ENCODE assay signal across 1 cellular context in genomic region chr18:2244641-2245040, GRCh38.
TF ChIP-seq lines count a peak whose summit lies in the region.

No MANE protein-coding gene starts in this region.

TF ChIP-seq in K562, 482 proteins besides CTCF, POLR2A, EP300 and RAD21 (continued from another document):
- no peak for TF ChIP-seq ZNF696 (CRISPR knock-in tag; conservative IDR thresholded peaks at IDR 0.05)
- no peak for TF ChIP-seq ZFP36 (IDR thresholded peaks at IDR 0.05; ENCODE audit: low read depth, low read length, partially characterized antibody)
- TF ChIP-seq IRF2 (CRISPR knock-in tag; IDR thresholded peaks at IDR 0.05): no peak
- 0 out of 2 replicates have a peak, but pooled peaks have one; percentile 31 for TF ChIP-seq ETV1 (tag; conservative IDR thresholded peaks at IDR 0.05; ENCODE audit: low read depth)
- no peak for TF ChIP-seq RBM22 (IDR thresholded peaks at IDR 0.05; ENCODE audit: low read depth, low read length, poor library complexity, severe bottlenecking)
- TF ChIP-seq KHSRP (IDR thresholded peaks at IDR 0.05): no peak
- TF ChIP-seq, protein P1, sequence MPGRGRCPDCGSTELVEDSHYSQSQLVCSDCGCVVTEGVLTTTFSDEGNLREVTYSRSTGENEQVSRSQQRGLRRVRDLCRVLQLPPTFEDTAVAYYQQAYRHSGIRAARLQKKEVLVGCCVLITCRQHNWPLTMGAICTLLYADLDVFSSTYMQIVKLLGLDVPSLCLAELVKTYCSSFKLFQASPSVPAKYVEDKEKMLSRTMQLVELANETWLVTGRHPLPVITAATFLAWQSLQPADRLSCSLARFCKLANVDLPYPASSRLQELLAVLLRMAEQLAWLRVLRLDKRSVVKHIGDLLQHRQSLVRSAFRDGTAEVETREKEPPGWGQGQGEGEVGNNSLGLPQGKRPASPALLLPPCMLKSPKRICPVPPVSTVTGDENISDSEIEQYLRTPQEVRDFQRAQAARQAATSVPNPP (IDR thresholded peaks at IDR 0.05; ENCODE audit: borderline replicate concordance, insufficient read depth, insufficient read length): no peak
- TF ChIP-seq ZNF280A (IDR thresholded peaks at IDR 0.05; ENCODE audit: low read depth, partially characterized antibody): no peak
- no peak for TF ChIP-seq MXI1 (IDR thresholded peaks at IDR 0.05; ENCODE audit: low read depth, low read length)
- TF ChIP-seq MAZ (CRISPR knock-in tag; conservative IDR thresholded peaks at IDR 0.05 in 1 of 2, IDR thresholded peaks at IDR 0.05 in 1 of 2): peak in 1 of 2 experiments; percentile 17; a peak in 1 of 4 replicates
- TF ChIP-seq PBX2 (CRISPR knock-in tag; IDR thresholded peaks at IDR 0.05; ENCODE audit: low read depth): no peak
- no peak for TF ChIP-seq PBX2 (tag; conservative IDR thresholded peaks at IDR 0.05; ENCODE audit: low read depth)
- TF ChIP-seq KDM5B (IDR thresholded peaks at IDR 0.05; ENCODE audit: insufficient replicate concordance, low read depth, low read length): no peak
- TF ChIP-seq ZBTB5 (IDR thresholded peaks at IDR 0.05): no peak
- no peak for TF ChIP-seq ETV5 (CRISPR knock-in tag; IDR thresholded peaks at IDR 0.05; ENCODE audit: low read depth)
- no peak for TF ChIP-seq IFI16 (CRISPR knock-in tag; IDR thresholded peaks at IDR 0.05)
- TF ChIP-seq GATA2 (CRISPR knock-in tag; IDR thresholded peaks at IDR 0.05): peak; percentile 36; the same call in 1 of the 2 replicates
- TF ChIP-seq HEY1 (CRISPR knock-in tag; IDR thresholded peaks at IDR 0.05; ENCODE audit: borderline replicate concordance): no peak
- no peak for TF ChIP-seq HDAC1 (IDR thresholded peaks at IDR 0.05)
- no peak for TF ChIP-seq EP400 (IDR thresholded peaks at IDR 0.05)
- TF ChIP-seq, protein P2, sequence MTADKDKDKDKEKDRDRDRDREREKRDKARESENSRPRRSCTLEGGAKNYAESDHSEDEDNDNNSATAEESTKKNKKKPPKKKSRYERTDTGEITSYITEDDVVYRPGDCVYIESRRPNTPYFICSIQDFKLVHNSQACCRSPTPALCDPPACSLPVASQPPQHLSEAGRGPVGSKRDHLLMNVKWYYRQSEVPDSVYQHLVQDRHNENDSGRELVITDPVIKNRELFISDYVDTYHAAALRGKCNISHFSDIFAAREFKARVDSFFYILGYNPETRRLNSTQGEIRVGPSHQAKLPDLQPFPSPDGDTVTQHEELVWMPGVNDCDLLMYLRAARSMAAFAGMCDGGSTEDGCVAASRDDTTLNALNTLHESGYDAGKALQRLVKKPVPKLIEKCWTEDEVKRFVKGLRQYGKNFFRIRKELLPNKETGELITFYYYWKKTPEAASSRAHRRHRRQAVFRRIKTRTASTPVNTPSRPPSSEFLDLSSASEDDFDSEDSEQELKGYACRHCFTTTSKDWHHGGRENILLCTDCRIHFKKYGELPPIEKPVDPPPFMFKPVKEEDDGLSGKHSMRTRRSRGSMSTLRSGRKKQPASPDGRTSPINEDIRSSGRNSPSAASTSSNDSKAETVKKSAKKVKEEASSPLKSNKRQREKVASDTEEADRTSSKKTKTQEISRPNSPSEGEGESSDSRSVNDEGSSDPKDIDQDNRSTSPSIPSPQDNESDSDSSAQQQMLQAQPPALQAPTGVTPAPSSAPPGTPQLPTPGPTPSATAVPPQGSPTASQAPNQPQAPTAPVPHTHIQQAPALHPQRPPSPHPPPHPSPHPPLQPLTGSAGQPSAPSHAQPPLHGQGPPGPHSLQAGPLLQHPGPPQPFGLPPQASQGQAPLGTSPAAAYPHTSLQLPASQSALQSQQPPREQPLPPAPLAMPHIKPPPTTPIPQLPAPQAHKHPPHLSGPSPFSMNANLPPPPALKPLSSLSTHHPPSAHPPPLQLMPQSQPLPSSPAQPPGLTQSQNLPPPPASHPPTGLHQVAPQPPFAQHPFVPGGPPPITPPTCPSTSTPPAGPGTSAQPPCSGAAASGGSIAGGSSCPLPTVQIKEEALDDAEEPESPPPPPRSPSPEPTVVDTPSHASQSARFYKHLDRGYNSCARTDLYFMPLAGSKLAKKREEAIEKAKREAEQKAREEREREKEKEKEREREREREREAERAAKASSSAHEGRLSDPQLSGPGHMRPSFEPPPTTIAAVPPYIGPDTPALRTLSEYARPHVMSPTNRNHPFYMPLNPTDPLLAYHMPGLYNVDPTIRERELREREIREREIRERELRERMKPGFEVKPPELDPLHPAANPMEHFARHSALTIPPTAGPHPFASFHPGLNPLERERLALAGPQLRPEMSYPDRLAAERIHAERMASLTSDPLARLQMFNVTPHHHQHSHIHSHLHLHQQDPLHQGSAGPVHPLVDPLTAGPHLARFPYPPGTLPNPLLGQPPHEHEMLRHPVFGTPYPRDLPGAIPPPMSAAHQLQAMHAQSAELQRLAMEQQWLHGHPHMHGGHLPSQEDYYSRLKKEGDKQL (CRISPR knock-in tag; IDR thresholded peaks at IDR 0.05; ENCODE audit: borderline replicate concordance): no peak
- no peak for TF ChIP-seq MEF2D (tag; conservative IDR thresholded peaks at IDR 0.05; ENCODE audit: low read depth)
- TF ChIP-seq NFE2 (IDR thresholded peaks at IDR 0.05; ENCODE audit: low read depth): no peak
- TF ChIP-seq HDAC2 (IDR thresholded peaks at IDR 0.05): no peak
- TF ChIP-seq DPF2 (IDR thresholded peaks at IDR 0.05): 0 out of 2 replicates have a peak, but pooled peaks have one; percentile 17
- no peak for TF ChIP-seq ZNF143 (CRISPR knock-in tag; IDR thresholded peaks at IDR 0.05)
- no peak for TF ChIP-seq RFX1 (IDR thresholded peaks at IDR 0.05)
- TF ChIP-seq TEAD4 (IDR thresholded peaks at IDR 0.05; ENCODE audit: low read length): no peak
- TF ChIP-seq TEAD4 (CRISPR knock-in tag; IDR thresholded peaks at IDR 0.05; ENCODE audit: borderline replicate concordance): no peak
- TF ChIP-seq EZH2 (IDR thresholded peaks at IDR 0.05; ENCODE audit: borderline replicate concordance, low read depth, low read length): no peak
- no peak for TF ChIP-seq PHF20 (IDR thresholded peaks at IDR 0.05; ENCODE audit: partially characterized antibody)
- TF ChIP-seq ETV6 (IDR thresholded peaks at IDR 0.05; ENCODE audit: borderline replicate concordance in 1 of 2, low read depth in 2 of 2, low read length in 1 of 2): no peak
- no peak for TF ChIP-seq ETV6 (CRISPR knock-in tag; IDR thresholded peaks at IDR 0.05; ENCODE audit: borderline replicate concordance)
